In the genomic region with DNA sequence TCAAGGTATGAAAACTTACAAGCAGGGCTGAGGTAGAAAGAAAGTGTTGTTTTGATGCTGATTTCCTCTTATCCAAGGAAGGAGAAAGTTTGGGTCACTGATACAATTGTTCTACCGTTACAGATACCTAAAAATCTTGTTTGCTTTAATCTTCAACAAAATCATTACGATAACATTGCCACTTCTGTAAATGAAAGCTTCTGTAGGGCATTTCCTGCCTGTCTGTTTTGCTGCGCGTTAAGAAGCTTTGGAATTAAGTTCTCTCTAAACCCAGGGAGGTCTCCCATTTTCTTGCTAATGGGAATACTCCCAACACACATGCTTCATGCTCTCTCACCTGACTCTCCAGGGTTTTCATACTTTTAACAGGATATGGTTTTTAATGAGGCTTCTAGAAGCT, we compare ENCODE assay signal across 16 cellular contexts.
DNase-seq lines count a peak whose midpoint lies in the region; ATAC-seq, FAIRE-seq and TF ChIP-seq lines count a peak whose summit lies in the region.
"Had no signal": no experiment of that assay in that cellular context is flagged by ENCODE, and none has a peak within 500 bp of the region (broad histone marks: within the 10 kb centered on the region; RNA-seq: fewer than 3 reads in every experiment).

No MANE protein-coding gene starts in this region.

- H3K4me2 ChIP-seq in keratinocyte (ENCODE audit: control insufficient read depth, extremely low read depth, insufficient read depth, low read depth, low read length), result no peak overlapping the region
- no peak overlapping the region for H3K4me2 ChIP-seq in MM.1S (ENCODE audit: low read depth, low read length)
- H3K4me2 ChIP-seq: hepatocyte had no signal

- no peak overlapping the region for H3K9ac ChIP-seq in keratinocyte (ENCODE audit: control insufficient read depth, extremely low read depth, insufficient read depth, low read length)
- H3K9ac ChIP-seq in MM.1S (ENCODE audit: low read length), result no peak overlapping the region
- H3K9ac ChIP-seq: GM23248 had no signal

- H3K4me3 ChIP-seq in keratinocyte (ENCODE audit: control insufficient read depth in 2 of 3, extremely low read depth in 1 of 3, insufficient read depth in 2 of 3, low read depth in 1 of 3, low read length in 3 of 3) (no peak overlapping the region), thymus (ENCODE audit: low read length) (no peak overlapping the region), MM.1S (ENCODE audit: low read length) (no peak overlapping the region)
- H3K4me3 ChIP-seq: GM23248, hepatocyte, psoas muscle had no signal

- dilution Hi-C loops in keratinocyte (cut with MboI; ENCODE audit: extremely low pct_ligation_motif_present, low sequenced_read_pairs), result no loop called here

- H3F3A ChIP-seq in MM.1S (ENCODE audit: insufficient read depth, low read length), result no peaks in the 10 kb centered on the region

- peak overlapping the region; percentile 23 for H3K4me3 Mint-ChIP-seq in activated naive CD4-positive, alpha-beta T cell treated with anti-CD3 and anti-CD28 coated beads for 36 hours
- H3K4me3 Mint-ChIP-seq in T-helper 1 cell treated with Interleukin-12 subunit alpha and Interleukin-12 subunit beta and Interleukin-4 antibody, amounts not matched to agents 30 μg/mL and 1 μg/mL, for 36 hours, result peak overlapping the region; percentile 63

- H2AFZ ChIP-seq in keratinocyte (ENCODE audit: control insufficient read depth, low read length), result no peak overlapping the region
- H2AFZ ChIP-seq in MM.1S (ENCODE audit: low read length), result no peak overlapping the region
- H2AFZ ChIP-seq: GM23248, hepatocyte had no signal

- ATAC-seq in HG02759 (IDR thresholded peaks at IDR 0.05; ENCODE audit: unreplicated experiment), result no peak
- ATAC-seq: psoas muscle had no signal

- H3K9me2 ChIP-seq in MM.1S (replicated peaks; ENCODE audit: insufficient read depth, low read length), result no peaks in the 10 kb centered on the region

- WGBS in thymus, result 69% methylated on average over 4 of the region's 4 CpGs

- TF ChIP-seq CTCF in keratinocyte (optimal IDR thresholded peaks at IDR 0.05 in 1 of 3, IDR thresholded peaks at IDR 0.05 in 1 of 3, conservative IDR thresholded peaks at IDR 0.05 in 1 of 3; ENCODE audit: extremely low read depth in 1 of 3, insufficient read depth in 2 of 3, low read length in 3 of 3), result no peak
- no peak for TF ChIP-seq CTCF in MM.1S (IDR thresholded peaks at IDR 0.05; ENCODE audit: low read length)

- H3K9me3 Mint-ChIP-seq in activated naive CD4-positive, alpha-beta T cell treated with anti-CD3 and anti-CD28 coated beads for 36 hours, result no peaks in the 10 kb centered on the region
- no peaks in the 10 kb centered on the region for H3K9me3 Mint-ChIP-seq in T-helper 1 cell treated with Interleukin-12 subunit alpha and Interleukin-12 subunit beta and Interleukin-4 antibody, amounts not matched to agents 30 μg/mL and 1 μg/mL, for 36 hours

- FAIRE-seq in keratinocyte (lab: Jason Lieb, UNC), result peak; percentile 32

- H3K9me3 ChIP-seq in keratinocyte (ENCODE audit: control insufficient read depth, low read depth, low read length) (no peaks in the 10 kb centered on the region), thymus (ENCODE audit: control insufficient read depth) (no peaks in the 10 kb centered on the region), MM.1S (replicated peaks; ENCODE audit: insufficient read depth, low read length) (no peaks in the 10 kb centered on the region)
- H3K9me3 ChIP-seq: esophagus squamous epithelium, psoas muscle had no signal

- no peaks in the 10 kb centered on the region for H4K20me1 ChIP-seq in keratinocyte (ENCODE audit: control insufficient read depth, extremely low read depth, insufficient read depth, low read length)
- H4K20me1 ChIP-seq in MM.1S (ENCODE audit: insufficient read depth, low read length), result no peaks in the 10 kb centered on the region

- H3K36me3 Mint-ChIP-seq in activated naive CD4-positive, alpha-beta T cell treated with anti-CD3 and anti-CD28 coated beads for 36 hours (ENCODE audit: low read depth), result no peaks in the 10 kb centered on the region
- H3K36me3 Mint-ChIP-seq in T-helper 1 cell treated with Interleukin-12 subunit alpha and Interleukin-12 subunit beta and Interleukin-4 antibody, amounts not matched to agents 30 μg/mL and 1 μg/mL, for 36 hours (ENCODE audit: low read depth), result peaks cover 2% of the 10 kb centered on the region

- H3K4me1 ChIP-seq in keratinocyte (ENCODE audit: control insufficient read depth, extremely low read depth, insufficient read depth, low read length) (peaks cover 3% of the 10 kb centered on the region), thymus (ENCODE audit: control insufficient read depth, insufficient read depth, low read length) (no peaks in the 10 kb centered on the region), MM.1S (ENCODE audit: low read length) (peaks cover 6% of the 10 kb centered on the region; the same call in 1 of the 2 replicates)
- H3K4me1 ChIP-seq: psoas muscle had no signal

- H3K36me3 ChIP-seq in keratinocyte (ENCODE audit: control insufficient read depth in 2 of 2, extremely low read depth in 1 of 2, insufficient read depth in 2 of 2, low read length in 2 of 2) (no peaks in the 10 kb centered on the region), thymus (ENCODE audit: control insufficient read depth, insufficient read depth) (no peaks in the 10 kb centered on the region), MM.1S (replicated peaks; ENCODE audit: insufficient read depth, low read length) (no peaks in the 10 kb centered on the region)
- H3K36me3 ChIP-seq: esophagus squamous epithelium had no signal

- H3K27me3 ChIP-seq in keratinocyte (ENCODE audit: control insufficient read depth, extremely low read depth, insufficient read depth, low read length), result no peaks in the 10 kb centered on the region
- H3K27me3 ChIP-seq in thymus (ENCODE audit: control insufficient read depth, insufficient read depth), result no peaks in the 10 kb centered on the region
- H3K27me3 ChIP-seq in MM.1S (replicated peaks; ENCODE audit: insufficient read depth, low read length), result no peaks in the 10 kb centered on the region
- H3K27me3 ChIP-seq: esophagus squamous epithelium, hepatocyte had no signal

- H3K27ac ChIP-seq in keratinocyte (ENCODE audit: control insufficient read depth, insufficient read depth, low read length) (no peak overlapping the region), thymus (ENCODE audit: low read depth) (peak overlapping the region; percentile 11), MM.1S (ENCODE audit: low read length) (no peak overlapping the region)
- H3K27ac ChIP-seq: GM23248, hepatocyte, psoas muscle had no signal

- no peak for DNase-seq in activated naive CD4-positive, alpha-beta T cell treated with anti-CD3 and anti-CD28 coated beads for 36 hours
- no peak for DNase-seq in activated naive CD4-positive, alpha-beta T cell (lab: John Stamatoyannopoulos, UW)
- no peak for DNase-seq in keratinocyte (ENCODE audit: low read depth, low spot score)
- DNase-seq in NAMALWA (ENCODE audit: low spot score), result no peak
- DNase-seq in MM.1S, result no peak
- DNase-seq: activated gamma-delta T cell; esophagus squamous epithelium; NCI-H2081; NK-92 treated with Interleukin-12 subunit alpha and Interleukin-12 subunit beta, amount 100 ng/mL, for 24 hours; psoas muscle; stimulated activated CD4-positive, alpha-beta T cell treated with anti-CD3 and anti-CD28 coated beads, Interleukin-1b, Interleukin-23, amount 100 ng/mL, for 48 hours had no signal

- no peaks in the 10 kb centered on the region for H3K9me1 ChIP-seq in keratinocyte (ENCODE audit: control insufficient read depth, extremely low read depth, insufficient read depth, low read length)

- H3K4me1 Mint-ChIP-seq in activated naive CD4-positive, alpha-beta T cell treated with anti-CD3 and anti-CD28 coated beads for 36 hours (ENCODE audit: low read depth), result peaks cover 22% of the 10 kb centered on the region
- H3K4me1 Mint-ChIP-seq in T-helper 1 cell treated with Interleukin-12 subunit alpha and Interleukin-12 subunit beta and Interleukin-4 antibody, amounts not matched to agents 30 μg/mL and 1 μg/mL, for 36 hours (ENCODE audit: low read depth), result peaks cover 19% of the 10 kb centered on the region

- H3K27me3 Mint-ChIP-seq in activated naive CD4-positive, alpha-beta T cell treated with anti-CD3 and anti-CD28 coated beads for 36 hours (ENCODE audit: low read depth), result no peaks in the 10 kb centered on the region
- H3K27me3 Mint-ChIP-seq in T-helper 1 cell treated with Interleukin-12 subunit alpha and Interleukin-12 subunit beta and Interleukin-4 antibody, amounts not matched to agents 30 μg/mL and 1 μg/mL, for 36 hours (ENCODE audit: low read depth), result no peaks in the 10 kb centered on the region

- H3K27ac Mint-ChIP-seq in activated naive CD4-positive, alpha-beta T cell treated with anti-CD3 and anti-CD28 coated beads for 36 hours, result peak overlapping the region; percentile 6
- H3K27ac Mint-ChIP-seq in T-helper 1 cell treated with Interleukin-12 subunit alpha and Interleukin-12 subunit beta and Interleukin-4 antibody, amounts not matched to agents 30 μg/mL and 1 μg/mL, for 36 hours, result peak overlapping the region; percentile 78

- CTCF ChIA-PET in activated naive CD4-positive, alpha-beta T cell treated with anti-CD3 and anti-CD28 coated beads for 36 hours (lab: Charles Lee), result interaction anchor here (0.6 kb wide), 1 partner anchor 355 kb away, joined by 4 read pairs; no protein-coding TSS in a partner anchor

- intact Hi-C loops in activated naive CD4-positive, alpha-beta T cell treated with anti-CD3 and anti-CD28 coated beads for 36 hours (cut with micrococcal nuclease), result loop anchor here (2.0 to 5.0 kb wide), 2 partner anchors 120 to 257 kb away; partner anchors contain the start of gene PTGR3

- no peaks in the 10 kb centered on the region for H3K79me2 ChIP-seq in keratinocyte (ENCODE audit: control insufficient read depth, insufficient read depth, low read length)
- H3K79me2 ChIP-seq in MM.1S (ENCODE audit: low read length), result no peaks in the 10 kb centered on the region
- H3K79me2 ChIP-seq: hepatocyte had no signal
